8 cellular contexts compared by ENCODE assay signal in genomic region chr9:120841930-120842684, GRCh38. TPM values are rescaled to one million over a fixed set of nuclear protein-coding genes. Genes with fewer than 3 reads are reported as not detected.
DNase-seq lines count a peak whose midpoint lies in the region; ATAC-seq and TF ChIP-seq lines count a peak whose summit lies in the region.

No MANE protein-coding gene starts in this region.

- H3K9me3 Mint-ChIP-seq in effector memory CD8-positive, alpha-beta T cell: no peaks in the 10 kb centered on the region

- DNase-seq in OCI-LY7 (ENCODE audit: low spot score): peak; percentile 28
- DNase-seq in effector memory CD8-positive, alpha-beta T cell: no peak
- no peak for DNase-seq in NK-92 treated with Interleukin-12 subunit alpha and Interleukin-12 subunit beta, amount 100 ng/mL, for 24 hours (lab: John Stamatoyannopoulos, UW)
- DNase-seq in NCI-H1092 treated with DMSO at 0.1 percent for 48 hours (lab: John Stamatoyannopoulos, UW): no peak

- H3K4me1 Mint-ChIP-seq in effector memory CD8-positive, alpha-beta T cell (ENCODE audit: low read depth in 2 of 2): peaks cover 50 to 59% of the 10 kb centered on the region in 2 donors

- H4K20me1 ChIP-seq in BLaER1 (no peaks in the 10 kb centered on the region), OCI-LY7 (ENCODE audit: insufficient read depth, low read length) (no peaks in the 10 kb centered on the region)

- H3K4me3 Mint-ChIP-seq in effector memory CD8-positive, alpha-beta T cell: peak overlapping the region; percentile 99 to 100

- ATAC-seq in GM21529 (IDR thresholded peaks at IDR 0.05; ENCODE audit: unreplicated experiment): peak; percentile 14
- ATAC-seq in effector memory CD8-positive, alpha-beta T cell (replicated peaks): peak; percentile 1
- no peak for ATAC-seq in GM21367 (IDR thresholded peaks at IDR 0.05; ENCODE audit: unreplicated experiment)

- 0 out of 2 replicates have a peak overlapping the region, but pooled peaks have one; percentile 9 for H3K9ac ChIP-seq in BLaER1

- peak overlapping the region; percentile 59 for H3K4me2 ChIP-seq in BLaER1
- peak overlapping the region; percentile 89 for H3K4me2 ChIP-seq in OCI-LY7 (ENCODE audit: low read length)

- CTCF ChIA-PET in OCI-LY7 (lab: Charles Lee; ENCODE audit: unreplicated experiment): no interaction called here

- H3K36me3 Mint-ChIP-seq in effector memory CD8-positive, alpha-beta T cell (ENCODE audit: insufficient read depth): peaks cover 62% of the 10 kb centered on the region

- no peaks in the 10 kb centered on the region for H3K27me3 Mint-ChIP-seq in effector memory CD8-positive, alpha-beta T cell

- H3K4me1 ChIP-seq in BLaER1 (peaks cover 8% of the 10 kb centered on the region; the same call in 1 of the 2 replicates), OCI-LY7 (ENCODE audit: insufficient read depth, low read length, poor library complexity, severe bottlenecking) (peaks cover 35% of the 10 kb centered on the region), muscle layer of duodenum (ENCODE audit: control insufficient read depth in 1 of 2, insufficient read depth in 2 of 2, low read length in 2 of 2) (peaks cover 0 to 12% of the 10 kb centered on the region in 2 donors)

- H3K27ac ChIP-seq in BLaER1: no peak overlapping the region
- peak overlapping the region; percentile 59 for H3K27ac ChIP-seq in OCI-LY7 (ENCODE audit: low read depth, low read length, poor library complexity, severe bottlenecking)
- peak overlapping the region; percentile 91 for H3K27ac ChIP-seq in muscle layer of duodenum (ENCODE audit: low read length)

- POLR2A ChIA-PET in OCI-LY7 (lab: Charles Lee): interaction anchor here (0.7 to 1.0 kb wide), 4 partner anchors 14 to 51 kb away, joined by 3 to 5 read pairs (median 4); no protein-coding TSS in a partner anchor

- H3K9me3 ChIP-seq in BLaER1 (peaks cover 32% of the 10 kb centered on the region), OCI-LY7 (ENCODE audit: low read length) (no peaks in the 10 kb centered on the region), muscle layer of duodenum (ENCODE audit: control insufficient read depth in 1 of 2, low read length in 2 of 2) (peaks cover 0 to 2% of the 10 kb centered on the region in 2 donors)

- intact Hi-C loops in OCI-LY7 (cut with micrococcal nuclease; ENCODE audit: unreplicated experiment): no loop called here

- H3K36me3 ChIP-seq in BLaER1 (no peaks in the 10 kb centered on the region), OCI-LY7 (ENCODE audit: insufficient read depth, low read length) (peaks cover 45% of the 10 kb centered on the region), muscle layer of duodenum (ENCODE audit: control insufficient read depth in 1 of 2, insufficient read depth in 2 of 2, low read length in 2 of 2) (peaks cover 0 to 4% of the 10 kb centered on the region in 2 donors)

- H3K9me2 ChIP-seq in OCI-LY7 (ENCODE audit: insufficient read depth, low read length): no peaks in the 10 kb centered on the region

- peaks cover 58% of the 10 kb centered on the region; the same call in 1 of the 2 replicates for H3K79me2 ChIP-seq in OCI-LY7 (ENCODE audit: insufficient read depth, low read depth, low read length)

- peak overlapping the region; percentile 85 for H2AFZ ChIP-seq in OCI-LY7 (ENCODE audit: low read length)

- peak overlapping the region; percentile 99 for H3K27ac Mint-ChIP-seq in effector memory CD8-positive, alpha-beta T cell

- TSS peak; percentile 63 for BruUV-seq in OCI-LY7 (replicated peaks; lab: Mats Ljungman, UMichigan)

- no peak for TF ChIP-seq CTCF in OCI-LY7 (conservative IDR thresholded peaks at IDR 0.05; ENCODE audit: low read length)

- H3K27me3 ChIP-seq in BLaER1: peaks cover 28% of the 10 kb centered on the region
- H3K27me3 ChIP-seq in muscle layer of duodenum (ENCODE audit: low read depth, low read length): no peaks in the 10 kb centered on the region

- H3K4me3 ChIP-seq in BLaER1 (peak overlapping the region; percentile 61), OCI-LY7 (ENCODE audit: low read depth, low read length, poor library complexity, severe bottlenecking) (peak overlapping the region; percentile 93), muscle layer of duodenum (ENCODE audit: low read depth in 1 of 2, low read length in 2 of 2) (peak overlapping the region; percentile 78 to 92)

RNA-seq across cellular contexts. Expression of gene PSMD5, which starts 0.6 kb away (rescaled TPM):
- total RNA-seq in OCI-LY7 (2014; rRNA removed; shearing (Covaris generic)): 10.0 and 12.0 TPM in 2 replicates
- 33.3 and 36.8 TPM in 2 replicates for total RNA-seq in OCI-LY7 (2022)

RNA-seq across cellular contexts. Expression of gene PHF19, which starts 34.9 kb away (rescaled TPM):
- total RNA-seq in OCI-LY7 (2014; rRNA removed; shearing (Covaris generic)): 102 and 108 TPM in 2 replicates
- total RNA-seq in OCI-LY7 (2022): 211 and 214 TPM in 2 replicates

RNA-seq across cellular contexts. Expression of gene FBXW2, which starts 48.9 kb away (rescaled TPM):
- total RNA-seq in OCI-LY7 (2014; rRNA removed; shearing (Covaris generic)): 30.0 and 32.7 TPM in 2 replicates
- total RNA-seq in OCI-LY7 (2022): 66.0 and 69.0 TPM in 2 replicates
